ENCODE assay signal across 37 cellular contexts in the genomic region with DNA sequence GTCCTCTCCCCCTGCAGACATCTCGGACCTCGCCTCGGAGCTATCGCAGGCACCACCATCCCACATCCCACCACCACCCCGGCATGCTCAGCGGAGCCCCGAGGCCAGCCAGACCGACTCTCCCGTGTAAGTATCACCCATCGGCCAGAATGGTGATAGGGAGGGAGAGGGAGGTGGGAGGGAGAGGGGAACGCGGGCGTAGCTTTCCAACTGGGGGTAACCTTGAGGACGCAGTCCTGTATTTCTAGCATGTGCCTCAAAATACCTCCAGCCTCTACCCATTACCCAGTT. TPM values are rescaled to one million over a fixed set of nuclear protein-coding genes. Genes with fewer than 3 reads are reported as not detected.
"Had no signal": no experiment of that assay in that cellular context is flagged by ENCODE, and none has a peak within 500 bp of the region (broad histone marks: within the 10 kb centered on the region; RNA-seq: fewer than 3 reads in every experiment).

No MANE protein-coding gene starts in this region.

- H3K4me2 ChIP-seq: KMS-11 had no signal

- H3K9ac ChIP-seq: KMS-11 had no signal

- H3K4me3 ChIP-seq: MG63 had no signal

- DNase-seq: Karpas-422, MM.1S, NCI-H1048, NCI-H1092, NCI-H1092 treated with DMSO at 0.1 percent for 48 hours, NCI-H1105, NCI-H1105 treated with DMSO at 0.1 percent for 48 hours, NCI-H1417, NCI-H1417 treated with DMSO at 0.1 percent for 48 hours, NCI-H1436, NCI-H1436 treated with DMSO at 0.1 percent for 48 hours, NCI-H146, NCI-H1694, NCI-H1694 treated with DMSO at 0.1 percent for 48 hours, NCI-H187, NCI-H187 treated with DMSO at 0.1 percent for 48 hours, NCI-H1930, NCI-H2029, NCI-H2029 treated with DMSO at 0.1 percent for 48 hours, NCI-H2081, NCI-H2081 treated with DMSO at 0.1 percent for 48 hours, NCI-H2107, NCI-H2171, NCI-H2171 treated with DMSO at 0.1 percent for 48 hours, NCI-H2227 treated with DMSO at 0.1 percent for 48 hours, NCI-H226, NCI-H345, NCI-H446, NCI-H446 treated with DMSO at 0.1 percent for 48 hours, NCI-H510A, NCI-H510A treated with DMSO at 0.1 percent for 48 hours had no signal

- H3K27me3 ChIP-seq: MG63 had no signal

- H3K27ac ChIP-seq: KMS-11 had no signal

- H3K9me3 ChIP-seq: MG63 had no signal

- H3K36me3 ChIP-seq: MG63 had no signal

RNA-seq across cellular contexts. Expression of a gene that starts 26.1 kb away (rescaled TPM):
- total RNA-seq: LHCN-M2 had no signal

RNA-seq across cellular contexts. Expression of a gene that starts 37.8 kb away (rescaled TPM):
- total RNA-seq: LHCN-M2, M059J, MCF 10A, NCI-H460 had no signal
